Comparison of ENCODE assay signal across 8 cellular contexts in genomic region chr17:50150354-50151040, GRCh38. TPM values are rescaled to one million over a fixed set of nuclear protein-coding genes. Genes with fewer than 3 reads are reported as not detected.
DNase-seq lines count a peak whose midpoint lies in the region; ATAC-seq and TF ChIP-seq lines count a peak whose summit lies in the region.

PPP1R9B (minus strand) TSS chr17:50150677; CDS start chr17:50150513, 164 bp downstream.

- peaks cover 49% of the 10 kb centered on the region for H3K4me1 Mint-ChIP-seq in activated CD8-positive, alpha-beta memory T cell treated with anti-CD3 and anti-CD28 coated beads, Interleukin-2, amount 10 ng/mL, durations not matched to agents 7 days and 5 days

- CTCF ChIA-PET in activated CD8-positive, alpha-beta memory T cell treated with anti-CD3 and anti-CD28 coated beads, Interleukin-2, amount 10 ng/mL, durations not matched to agents 7 days and 5 days (lab: Charles Lee): interaction anchor here (0.7 to 6.2 kb wide), 9 partner anchors 7 to 55 kb away, joined by 3 to 81 read pairs (median 5); partner anchors contain the start of gene PDK2

- H3K4me1 ChIP-seq in ascending aorta (peaks cover 40 to 58% of the 10 kb centered on the region in 2 donors), spleen (peaks cover 59 to 90% (median 71%) of the 10 kb centered on the region in 6 donors)

- H3K36me3 ChIP-seq in ascending aorta (peaks cover 0 to under 1% of the 10 kb centered on the region in 2 donors), spleen (peaks cover 0 to 13% (median 0%) of the 10 kb centered on the region in 6 donors)

- peak within 1 kb of the TSS; percentile 73 to 76 for H3K4me3 ChIP-seq in ascending aorta
- H3K4me3 ChIP-seq in iPS-18c (ENCODE audit: insufficient read depth, low read depth, low read length): peak within 1 kb of the TSS; percentile 50
- H3K4me3 ChIP-seq in spleen: peak within 1 kb of the TSS; percentile 83 to 98 (median 88)

- H3K27ac ChIP-seq in ascending aorta: peak within 1 kb of the TSS; percentile 91 to 93
- H3K27ac ChIP-seq in spleen: peak within 1 kb of the TSS; percentile 73 to 99 (median 97)

- peak within 1 kb of the TSS; percentile 96 for H3K27ac Mint-ChIP-seq in activated CD8-positive, alpha-beta memory T cell treated with anti-CD3 and anti-CD28 coated beads, Interleukin-2, amount 10 ng/mL, durations not matched to agents 7 days and 5 days

- peak within 1 kb of the TSS; percentile 80 for H3K4me3 Mint-ChIP-seq in activated CD8-positive, alpha-beta memory T cell treated with anti-CD3 and anti-CD28 coated beads, Interleukin-2, amount 10 ng/mL, durations not matched to agents 7 days and 5 days

- H3K27me3 ChIP-seq in ascending aorta (no peaks in the 10 kb centered on the region), spleen (replicated peaks in 1 of 7) (no peaks in the 10 kb centered on the region)

- WGBS in spleen, 5 donors: 0 to 1% (median 0%) methylated on average over 45 to 69 of the region's 69 CpGs

- H3K27me3 Mint-ChIP-seq in activated CD8-positive, alpha-beta memory T cell treated with anti-CD3 and anti-CD28 coated beads, Interleukin-2, amount 10 ng/mL, durations not matched to agents 7 days and 5 days: no peaks in the 10 kb centered on the region

- no peak for DNase-seq in activated CD8-positive, alpha-beta memory T cell treated with anti-CD3 and anti-CD28 coated beads, Interleukin-2, amount 10 ng/mL, durations not matched to agents 7 days and 5 days
- no peak for DNase-seq in activated CD8-positive, alpha-beta memory T cell treated with anti-CD3 and anti-CD28 coated beads, Interleukin-2, amount 50 U/mL, for 4 hours
- DNase-seq in ascending aorta (ENCODE audit: low spot score in 2 of 2) (no peak), spleen (peak; percentile 86), HPDE6-E6E7 (ENCODE audit: extremely low spot score) (no peak), NCI-H1436 (lab: John Stamatoyannopoulos, UW) (no peak)

- H3K36me3 Mint-ChIP-seq in activated CD8-positive, alpha-beta memory T cell treated with anti-CD3 and anti-CD28 coated beads, Interleukin-2, amount 10 ng/mL, durations not matched to agents 7 days and 5 days: peaks cover 14% of the 10 kb centered on the region

- no peak for TF ChIP-seq CTCF in ascending aorta (IDR thresholded peaks at IDR 0.05)
- TF ChIP-seq CTCF in spleen (IDR thresholded peaks at IDR 0.05 in 8 of 11, conservative IDR thresholded peaks at IDR 0.05 in 3 of 11): no peak

- no peak for TF ChIP-seq POLR2A in spleen (IDR thresholded peaks at IDR 0.05)

- intact Hi-C loops in ascending aorta (cut with DNase I) (no loop called here), spleen (cut with DNase I; ENCODE audit: low total_unique reads) (no loop called here)

- ATAC-seq in activated CD8-positive, alpha-beta memory T cell treated with anti-CD3 and anti-CD28 coated beads, Interleukin-2, amount 10 ng/mL, durations not matched to agents 7 days and 5 days: peak; percentile 12
- ATAC-seq in GM21737 (IDR thresholded peaks at IDR 0.05; ENCODE audit: unreplicated experiment): no peak

- no peaks in the 10 kb centered on the region for H3K9me3 Mint-ChIP-seq in activated CD8-positive, alpha-beta memory T cell treated with anti-CD3 and anti-CD28 coated beads, Interleukin-2, amount 10 ng/mL, durations not matched to agents 7 days and 5 days (ENCODE audit: low read depth)

- H3K9me3 ChIP-seq in ascending aorta: no peaks in the 10 kb centered on the region
- no peaks in the 10 kb centered on the region for H3K9me3 ChIP-seq in iPS-18c (ENCODE audit: control insufficient read depth, insufficient read depth, low read length)
- no peaks in the 10 kb centered on the region for H3K9me3 ChIP-seq in spleen

RNA-seq across cellular contexts. Expression of gene PPP1R9B, which starts in this region (rescaled TPM):
- total RNA-seq in activated CD8-positive, alpha-beta memory T cell treated with anti-CD3 and anti-CD28 coated beads, Interleukin-2, amount 10 ng/mL, durations not matched to agents 7 days and 5 days: 100 to 1,000 TPM; 108 to 121 TPM
- 63.5 TPM for total RNA-seq in ascending aorta
- total RNA-seq in spleen: 100 to 1,000 TPM in 4 of 7 donors, 10 to 100 TPM in 3; 54.1 to 136 (median 112) TPM
- 100 to 1,000 TPM in 1 of 3 donors, 10 to 100 TPM in 2; 30.0 to 105 (median 40.9) TPM for polyA plus RNA-seq in spleen
